ENCODE assay signal across 9 cellular contexts in the genomic region with DNA sequence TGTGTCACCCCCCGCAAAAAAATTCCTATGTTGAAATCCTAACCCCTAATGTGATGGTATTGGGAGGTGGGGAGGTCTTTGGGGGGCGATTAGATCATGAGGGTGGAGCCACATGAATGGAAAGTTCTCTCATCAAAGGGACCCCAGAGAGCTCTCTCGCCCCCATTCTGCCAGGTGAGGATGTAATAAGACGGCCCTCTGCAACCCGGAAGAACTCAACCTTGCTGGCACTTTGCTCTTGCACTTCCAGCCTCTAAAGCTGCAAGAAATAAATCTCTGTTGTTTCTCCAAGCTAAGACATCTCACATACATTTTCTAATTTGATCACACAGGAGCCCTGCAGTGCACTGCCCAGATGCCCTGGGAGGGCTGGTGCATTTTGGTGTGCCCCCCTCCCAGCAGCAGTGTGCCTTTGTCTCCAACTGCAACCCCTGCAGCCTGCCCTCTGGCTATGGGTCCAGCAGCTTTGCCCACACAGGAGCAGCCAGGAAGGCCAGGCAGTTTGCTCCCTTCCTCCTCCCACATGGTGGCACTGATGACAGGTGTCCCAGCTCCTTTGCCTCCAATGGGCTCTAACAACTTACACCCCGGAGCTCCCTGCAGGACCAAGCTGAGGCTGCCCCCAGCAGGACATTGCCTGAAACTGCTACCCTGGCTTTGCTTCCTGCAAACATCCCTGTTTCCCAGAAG. TPM values are rescaled to one million over a fixed set of nuclear protein-coding genes. Genes with fewer than 3 reads are reported as not detected.
A peak's percentile ranks its signal among the peaks of the same experiment; 100 is the strongest.
DNase-seq lines count a peak whose midpoint lies in the region; ATAC-seq, FAIRE-seq and TF ChIP-seq lines count a peak whose summit lies in the region.
"Had no signal": no experiment of that assay in that cellular context is flagged by ENCODE, and none has a peak within 500 bp of the region (broad histone marks: within the 10 kb centered on the region; RNA-seq: fewer than 3 reads in every experiment).

No MANE protein-coding gene starts in this region.

- H3K4me3 Mint-ChIP-seq in activated naive CD8-positive, alpha-beta T cell treated with anti-CD3 and anti-CD28 coated beads for 36 hours = no peak overlapping the region
- no peak overlapping the region for H3K4me3 Mint-ChIP-seq in activated CD8-positive, alpha-beta memory T cell treated with anti-CD3 and anti-CD28 coated beads, Interleukin-2, amount 10 ng/mL, durations not matched to agents 7 days and 5 days
- H3K4me3 Mint-ChIP-seq in naive thymus-derived CD8-positive, alpha-beta T cell = no peak overlapping the region
- H3K4me3 Mint-ChIP-seq: stimulated activated naive CD8-positive, alpha-beta T cell treated with anti-CD3 and anti-CD28 coated beads, Interleukin-15, Interleukin-2, amounts not matched to agents 100 ng/mL and 50 ng/mL, for 24 hours had no signal

- no peaks in the 10 kb centered on the region for H3K9me3 ChIP-seq in A549
- H3K9me3 ChIP-seq in hepatocyte (ENCODE audit: low read depth) = no peaks in the 10 kb centered on the region
- H3K9me3 ChIP-seq in spleen = no peaks in the 10 kb centered on the region

- H3K36me3 Mint-ChIP-seq in activated naive CD8-positive, alpha-beta T cell treated with anti-CD3 and anti-CD28 coated beads for 36 hours = no peaks in the 10 kb centered on the region
- no peaks in the 10 kb centered on the region for H3K36me3 Mint-ChIP-seq in activated CD8-positive, alpha-beta memory T cell treated with anti-CD3 and anti-CD28 coated beads, Interleukin-2, amount 10 ng/mL, durations not matched to agents 7 days and 5 days
- no peaks in the 10 kb centered on the region for H3K36me3 Mint-ChIP-seq in naive thymus-derived CD8-positive, alpha-beta T cell

- H3K27me3 ChIP-seq in hepatocyte (no peaks in the 10 kb centered on the region), spleen (replicated peaks in 1 of 7) (peaks cover 0 to 6% (median 0%) of the 10 kb centered on the region in 7 donors)

- intact Hi-C loops in spleen (cut with DNase I; ENCODE audit: low total_unique reads) = no loop called here

- peak; percentile 86 to 88 for TF ChIP-seq RAD21 in A549 (conservative IDR thresholded peaks at IDR 0.05 in 1 of 2, IDR thresholded peaks at IDR 0.05 in 1 of 2)

- H3K36me3 ChIP-seq in hepatocyte (replicated peaks; ENCODE audit: insufficient read depth, low read depth) (no peaks in the 10 kb centered on the region), spleen (no peaks in the 10 kb centered on the region)

- H2AFZ ChIP-seq in hepatocyte = no peak overlapping the region

- DNase-seq in A549 (ENCODE audit: low read depth in 1 of 2, low spot score in 1 of 2) (peak; percentile 75 to 78), GM12865 (ENCODE audit: low read depth) (peak; percentile 58), NCI-H2081 (lab: John Stamatoyannopoulos, UW) (peak; percentile 63 to 81), hepatocyte (ENCODE audit: low spot score) (peak; percentile 80), spleen (no peak)
- DNase-seq in activated naive CD8-positive, alpha-beta T cell treated with anti-CD3 and anti-CD28 coated beads for 36 hours = peak; percentile 14
- DNase-seq in activated CD8-positive, alpha-beta memory T cell treated with anti-CD3 and anti-CD28 coated beads, Interleukin-2, amount 10 ng/mL, durations not matched to agents 7 days and 5 days = no peak
- DNase-seq in naive thymus-derived CD8-positive, alpha-beta T cell = no peak

- no peak for FAIRE-seq in A549 (lab: Jason Lieb, UNC)

- peak; percentile 35 to 61; a peak in 4 of 6 replicates for ATAC-seq in A549
- no peak for ATAC-seq in activated CD8-positive, alpha-beta memory T cell treated with anti-CD3 and anti-CD28 coated beads, Interleukin-2, amount 10 ng/mL, durations not matched to agents 7 days and 5 days
- no peak for ATAC-seq in naive thymus-derived CD8-positive, alpha-beta T cell

- H3K4me1 Mint-ChIP-seq in activated naive CD8-positive, alpha-beta T cell treated with anti-CD3 and anti-CD28 coated beads for 36 hours = peaks cover 2% of the 10 kb centered on the region
- no peaks in the 10 kb centered on the region for H3K4me1 Mint-ChIP-seq in activated CD8-positive, alpha-beta memory T cell treated with anti-CD3 and anti-CD28 coated beads, Interleukin-2, amount 10 ng/mL, durations not matched to agents 7 days and 5 days
- peaks cover 0 to 6% (median 2%) of the 10 kb centered on the region in 4 donors for H3K4me1 Mint-ChIP-seq in naive thymus-derived CD8-positive, alpha-beta T cell

- CTCF ChIA-PET in A549 (lab: Yijun Ruan, JAX) = interaction anchor here (0.8 to 16.8 kb wide), 54 partner anchors 8 to 754 kb away, joined by 3 to 486 read pairs (median 4); a partner anchor contains a TSS
- CTCF ChIA-PET in activated CD8-positive, alpha-beta memory T cell treated with anti-CD3 and anti-CD28 coated beads, Interleukin-2, amount 10 ng/mL, durations not matched to agents 7 days and 5 days (lab: Charles Lee) = interaction anchor here (1.3 kb wide), 1 partner anchor 177 kb away, joined by 3 read pairs; no protein-coding TSS in a partner anchor

- H3K27ac Mint-ChIP-seq in activated naive CD8-positive, alpha-beta T cell treated with anti-CD3 and anti-CD28 coated beads for 36 hours = no peak overlapping the region
- H3K27ac Mint-ChIP-seq in activated CD8-positive, alpha-beta memory T cell treated with anti-CD3 and anti-CD28 coated beads, Interleukin-2, amount 10 ng/mL, durations not matched to agents 7 days and 5 days = no peak overlapping the region
- H3K27ac Mint-ChIP-seq in naive thymus-derived CD8-positive, alpha-beta T cell = no peak overlapping the region
- H3K27ac Mint-ChIP-seq: stimulated activated naive CD8-positive, alpha-beta T cell treated with anti-CD3 and anti-CD28 coated beads, Interleukin-15, Interleukin-2, amounts not matched to agents 100 ng/mL and 50 ng/mL, for 24 hours had no signal

- no peaks in the 10 kb centered on the region for H3K27me3 Mint-ChIP-seq in activated naive CD8-positive, alpha-beta T cell treated with anti-CD3 and anti-CD28 coated beads for 36 hours
- peaks cover 2% of the 10 kb centered on the region for H3K27me3 Mint-ChIP-seq in activated CD8-positive, alpha-beta memory T cell treated with anti-CD3 and anti-CD28 coated beads, Interleukin-2, amount 10 ng/mL, durations not matched to agents 7 days and 5 days
- peaks cover 0 to 26% (median 2%) of the 10 kb centered on the region in 5 donors for H3K27me3 Mint-ChIP-seq in naive thymus-derived CD8-positive, alpha-beta T cell
- H3K27me3 Mint-ChIP-seq: stimulated activated naive CD8-positive, alpha-beta T cell treated with anti-CD3 and anti-CD28 coated beads, Interleukin-15, Interleukin-2, amounts not matched to agents 100 ng/mL and 50 ng/mL, for 24 hours had no signal

- TF ChIP-seq CTCF in A549 (IDR thresholded peaks at IDR 0.05) (peak; percentile 70), GM12865 (IDR thresholded peaks at IDR 0.05; ENCODE audit: insufficient read depth, low read depth, low read length, missing control alignments) (peak; percentile 62), hepatocyte (IDR thresholded peaks at IDR 0.05; ENCODE audit: poor library complexity) (peak; percentile 65), spleen (IDR thresholded peaks at IDR 0.05 in 8 of 11, conservative IDR thresholded peaks at IDR 0.05 in 3 of 11) (peak in 6 of 11 experiments; percentile 30 to 52 (median 40))

- H3K27ac ChIP-seq in A549 (peak overlapping the region in 1 of 2 experiments; percentile 90; a peak in 3 of 6 replicates), hepatocyte (no peak overlapping the region), spleen (no peak overlapping the region)

- H3K4me3 ChIP-seq in A549 = no peak overlapping the region
- no peak overlapping the region for H3K4me3 ChIP-seq in GM12865 (ENCODE audit: low read depth, low read length)
- no peak overlapping the region for H3K4me3 ChIP-seq in hepatocyte
- H3K4me3 ChIP-seq in spleen = no peak overlapping the region

- H3K4me1 ChIP-seq in A549 (peaks cover 62% of the 10 kb centered on the region), hepatocyte (ENCODE audit: insufficient read depth) (peaks cover 25% of the 10 kb centered on the region), spleen (peaks cover 0 to 18% (median 4%) of the 10 kb centered on the region in 6 donors)

- H3K9me2 ChIP-seq in hepatocyte (replicated peaks; ENCODE audit: insufficient read depth) = no peaks in the 10 kb centered on the region

- no peak for TF ChIP-seq POLR2A in A549 (IDR thresholded peaks at IDR 0.05; ENCODE audit: low read length)
- no peak for TF ChIP-seq POLR2A in spleen (IDR thresholded peaks at IDR 0.05)

- no peak for TF ChIP-seq EP300 in A549 (IDR thresholded peaks at IDR 0.05)

- WGBS in A549 (ENCODE audit: missing lambda C conversion rate) = 56% methylated on average over 6 of the region's 6 CpGs
- 49% methylated on average over 6 of the region's 6 CpGs for WGBS in hepatocyte (ENCODE audit: low lambda C conversion rate, missing lambda C conversion rate)
- 39 to 56% (median 42%) methylated on average over 5 to 6 of the region's 6 CpGs for WGBS in spleen, 5 donors

- no peaks in the 10 kb centered on the region for H3K9me3 Mint-ChIP-seq in activated naive CD8-positive, alpha-beta T cell treated with anti-CD3 and anti-CD28 coated beads for 36 hours
- no peaks in the 10 kb centered on the region for H3K9me3 Mint-ChIP-seq in activated CD8-positive, alpha-beta memory T cell treated with anti-CD3 and anti-CD28 coated beads, Interleukin-2, amount 10 ng/mL, durations not matched to agents 7 days and 5 days (ENCODE audit: low read depth)
- no peaks in the 10 kb centered on the region for H3K9me3 Mint-ChIP-seq in naive thymus-derived CD8-positive, alpha-beta T cell
- H3K9me3 Mint-ChIP-seq: stimulated activated naive CD8-positive, alpha-beta T cell treated with anti-CD3 and anti-CD28 coated beads, Interleukin-15, Interleukin-2, amounts not matched to agents 100 ng/mL and 50 ng/mL, for 24 hours had no signal

- no peak overlapping the region for H3K4me2 ChIP-seq in A549
- H3K4me2 ChIP-seq in hepatocyte = no peak overlapping the region

- POLR2A ChIA-PET in A549 (lab: Yijun Ruan, JAX) = no interaction called here
- POLR2A ChIA-PET in naive thymus-derived CD8-positive, alpha-beta T cell (lab: Charles Lee) = no interaction called here

- no peaks in the 10 kb centered on the region for H4K20me1 ChIP-seq in hepatocyte (ENCODE audit: insufficient read depth, poor library complexity, severe bottlenecking)

- H3K79me2 ChIP-seq in hepatocyte = no peaks in the 10 kb centered on the region

RNA-seq across cellular contexts. Expression of a gene that starts 59.3 kb away (rescaled TPM):
- polyA plus RNA-seq in A549 (2011; rRNA removed) = 4.6 and 5.4 TPM in 2 replicates
- 1.5 and 2.6 TPM in 2 replicates for polyA plus RNA-seq in A549 (2012; cell fraction: cytosol; rRNA removed)
- polyA plus RNA-seq in A549 (2012; cell fraction: nucleus; rRNA removed) = 1.8 and 3.0 TPM in 2 replicates
- polyA plus RNA-seq in A549 (2017; fragmentation: RNase III; extraction: RNeasy Plus Mini Kit Qiagen cat#74134 plus additional on column Dnase treatment) = 5.7 to 11.7 TPM (median 8.5 TPM) in 3 replicates
- polyA minus RNA-seq in A549 (2011; rRNA and poly(A)+ RNA removed) = 3.1 and 3.9 TPM in 2 replicates
- total RNA-seq in activated naive CD8-positive, alpha-beta T cell treated with anti-CD3 and anti-CD28 coated beads for 36 hours = 1 to 10 TPM; 1.7 to 2.2 TPM
- total RNA-seq in hepatocyte = 16.3 and 17.0 TPM in 2 replicates
- 19.3 and 26.5 TPM in 2 replicates for polyA plus RNA-seq in hepatocyte
- 10 to 100 TPM in 4 of 7 donors, 1 to 10 TPM in 3; 3.0 to 16.4 (median 10.2) TPM for total RNA-seq in spleen
- polyA plus RNA-seq in spleen = 1 to 10 TPM; 1.8 to 3.5 (median 1.8) TPM
- total RNA-seq in activated CD8-positive, alpha-beta memory T cell treated with anti-CD3 and anti-CD28 coated beads, Interleukin-2, amount 10 ng/mL, durations not matched to agents 7 days and 5 days = under 1 TPM; 0.20 to 0.33 TPM
- total RNA-seq in naive thymus-derived CD8-positive, alpha-beta T cell = 1 to 10 TPM; 4.3 to 4.6 TPM
- under 1 TPM in 2 of 3 donors, not detected in 1; 0.57 to 0.64 TPM for polyA plus RNA-seq in naive thymus-derived CD8-positive, alpha-beta T cell

Comparison
In these comparisons a context has a peak if more than half of its experiments do, and no peak if none do; other contexts are left out.
1. ATAC-seq: peak in A549 (2 of 2); none in activated CD8-positive, alpha-beta memory T cell treated with anti-CD3 and anti-CD28 coated beads, Interleukin-2, amount 10 ng/mL, durations not matched to agents 7 days and 5 days (single experiment) and naive thymus-derived CD8-positive, alpha-beta T cell (0 of 2).
2. DNase-seq: peak in A549 (2 of 2), GM12865 (single experiment), NCI-H2081 (2 of 2), activated naive CD8-positive, alpha-beta T cell treated with anti-CD3 and anti-CD28 coated beads for 36 hours (single experiment) and hepatocyte (single experiment); none in spleen (single experiment), activated CD8-positive, alpha-beta memory T cell treated with anti-CD3 and anti-CD28 coated beads, Interleukin-2, amount 10 ng/mL, durations not matched to agents 7 days and 5 days (single experiment) and naive thymus-derived CD8-positive, alpha-beta T cell (0 of 10).
3. Peak in every context shown above with its lines, with median percentiles within 50 percentile points of each other: CTCF ChIP-seq.